Comparison of ENCODE assay signal across 19 cellular contexts in the genomic region with DNA sequence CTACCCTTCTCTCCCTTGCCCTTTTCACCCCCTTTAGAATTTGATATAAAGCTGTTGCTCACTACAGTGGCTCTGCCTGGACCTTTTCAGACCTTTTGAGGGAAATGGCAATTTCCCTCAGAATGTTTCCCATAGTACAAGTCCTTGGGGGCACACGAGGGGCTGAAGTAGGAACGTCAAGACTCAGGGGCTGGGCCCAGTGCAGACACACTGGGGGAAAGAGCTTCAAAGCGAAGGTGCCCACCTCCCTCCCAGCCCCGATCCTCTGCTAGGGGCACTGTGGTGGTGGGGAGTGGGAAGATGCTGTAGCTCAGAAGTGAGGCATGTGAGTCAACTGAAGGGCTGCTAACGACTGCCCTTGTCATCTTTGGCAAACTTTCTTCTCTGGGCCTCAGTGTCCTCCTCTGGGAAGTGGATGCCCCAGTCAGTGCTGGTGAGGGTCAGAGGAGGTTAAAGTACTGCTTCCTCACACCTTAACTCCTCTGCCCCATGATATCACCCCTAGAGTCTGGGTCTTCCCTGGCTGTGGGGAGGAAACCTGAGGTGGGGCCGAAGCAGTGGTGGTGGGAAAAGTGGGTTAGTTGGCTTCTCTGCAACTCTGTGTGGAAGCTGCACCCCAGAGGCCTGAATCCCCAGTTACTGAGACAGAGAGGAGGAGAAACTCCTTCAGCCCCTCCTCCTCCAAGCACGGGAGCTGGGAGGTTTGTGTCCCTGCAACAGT.
A peak's percentile ranks its signal among the peaks of the same experiment; 100 is the strongest.
DNase-seq lines count a peak whose midpoint lies in the region; ATAC-seq, FAIRE-seq and TF ChIP-seq lines count a peak whose summit lies in the region.
"Had no signal": no experiment of that assay in that cellular context is flagged by ENCODE, and none has a peak within 500 bp of the region (broad histone marks: within the 10 kb centered on the region; RNA-seq: fewer than 3 reads in every experiment).

No MANE protein-coding gene starts in this region.

- CTCF ChIA-PET in GM10248 (lab: Yijun Ruan, JAX): interaction anchor here (1.0 to 1.2 kb wide), 2 partner anchors 8 to 15 kb away, joined by 3 to 4 read pairs; no protein-coding TSS in a partner anchor

- TF ChIP-seq CTCF in GM10248 (IDR thresholded peaks at IDR 0.05; ENCODE audit: control extremely low read depth, extremely low read depth, low read depth, missing control alignments): no peak
- TF ChIP-seq CTCF in lung (IDR thresholded peaks at IDR 0.05; ENCODE audit: control extremely low read depth, extremely low read depth): no peak

- no peak overlapping the region for H3K27ac ChIP-seq in lung (ENCODE audit: low read depth in 1 of 2, low read length in 1 of 2)
- H3K27ac ChIP-seq: C4-2B had no signal

- H3K9me3 Mint-ChIP-seq in stimulated activated memory B cell treated with anti-CD40 and anti-IgM and Interleukin-4, amounts not matched to agents 10 μg/mL and 1 μg/mL and 100 μg/mL, for 72 hours: peaks cover 4% of the 10 kb centered on the region

- H3K36me3 ChIP-seq in lung (ENCODE audit: control insufficient read depth in 2 of 2, insufficient read depth in 2 of 2, low read length in 2 of 2): no peaks in the 10 kb centered on the region
- H3K36me3 ChIP-seq: BE2C, HAP-1 had no signal

- H3K27ac Mint-ChIP-seq in stimulated activated memory B cell treated with anti-CD40 and anti-IgM and Interleukin-4, amounts not matched to agents 10 μg/mL and 1 μg/mL and 100 μg/mL, for 72 hours: no peak overlapping the region

- H3K4me1 ChIP-seq in lung (ENCODE audit: control insufficient read depth in 2 of 2, insufficient read depth in 2 of 2, low read length in 2 of 2): no peaks in the 10 kb centered on the region
- H3K4me1 ChIP-seq: BE2C, HAP-1 had no signal

- H3K9me3 ChIP-seq in lung (ENCODE audit: control insufficient read depth in 2 of 2, insufficient read depth in 1 of 2, low read length in 1 of 2): no peaks in the 10 kb centered on the region
- H3K9me3 ChIP-seq: BE2C, HAP-1 had no signal

- TF ChIP-seq POLR2A in H54 (IDR thresholded peaks at IDR 0.05; ENCODE audit: low read depth, low read length): no peak

- no peak for FAIRE-seq in H54 (lab: Jason Lieb, UNC)
- FAIRE-seq: D721Med, GM12878 had no signal

- H3K4me3 Mint-ChIP-seq in stimulated activated memory B cell treated with anti-CD40 and anti-IgM and Interleukin-4, amounts not matched to agents 10 μg/mL and 1 μg/mL and 100 μg/mL, for 72 hours: no peak overlapping the region
- H3K4me3 Mint-ChIP-seq: CD4-positive, alpha-beta memory T cell had no signal

- peak; percentile 12 for DNase-seq in AG08395 (ENCODE audit: low spot score)
- DNase-seq in GM10248 (ENCODE audit: extremely low spot score): peak; percentile 47
- DNase-seq in lung (ENCODE audit: low spot score): peak; percentile 24
- DNase-seq in activated CD4-positive, CD25-positive, alpha-beta regulatory T cell (lab: John Stamatoyannopoulos, UW): no peak
- DNase-seq in H54 (ENCODE audit: insufficient read length, low spot score): no peak
- DNase-seq in medulla oblongata (ENCODE audit: extremely low spot score): no peak
- DNase-seq: 8988T; BE2C; CD4-positive, alpha-beta memory T cell; COR-L47; GF-D8; GOT3; IMR-90; KBM-7 had no signal

- H3K4me1 Mint-ChIP-seq in stimulated activated memory B cell treated with anti-CD40 and anti-IgM and Interleukin-4, amounts not matched to agents 10 μg/mL and 1 μg/mL and 100 μg/mL, for 72 hours: no peaks in the 10 kb centered on the region
- H3K4me1 Mint-ChIP-seq: CD4-positive, alpha-beta memory T cell had no signal

- no peak for ATAC-seq in lung (ENCODE audit: insufficient read depth, low FRiP score)
- ATAC-seq in stimulated activated memory B cell treated with anti-CD40 and anti-IgM and Interleukin-4, amounts not matched to agents 10 μg/mL and 1 μg/mL and 100 μg/mL, for 72 hours: peak; percentile 16
- ATAC-seq: GM12878 had no signal

- H3K36me3 Mint-ChIP-seq in stimulated activated memory B cell treated with anti-CD40 and anti-IgM and Interleukin-4, amounts not matched to agents 10 μg/mL and 1 μg/mL and 100 μg/mL, for 72 hours: no peaks in the 10 kb centered on the region
- H3K36me3 Mint-ChIP-seq: CD4-positive, alpha-beta memory T cell had no signal

- POLR2A ChIA-PET in GM10248 (lab: Yijun Ruan, JAX): no interaction called here

- peaks cover 23% of the 10 kb centered on the region for H3K27me3 Mint-ChIP-seq in stimulated activated memory B cell treated with anti-CD40 and anti-IgM and Interleukin-4, amounts not matched to agents 10 μg/mL and 1 μg/mL and 100 μg/mL, for 72 hours

- H3K4me3 ChIP-seq in lung: no peak overlapping the region
- H3K4me3 ChIP-seq: GM12878, HAP-1 had no signal

- no peaks in the 10 kb centered on the region for H3K27me3 ChIP-seq in lung (ENCODE audit: control insufficient read depth, insufficient read depth)

- WGBS in lung, 2 donors: 77 to 80% methylated on average over 7 of the region's 7 CpGs

Comparison
In these comparisons a context has a peak if more than half of its experiments do, and no peak if none do; other contexts are left out.
1. DNase-seq: peak in AG08395 (single experiment), GM10248 (single experiment) and lung (single experiment); none in activated CD4-positive, CD25-positive, alpha-beta regulatory T cell (0 of 4), H54 (single experiment) and medulla oblongata (single experiment).